1 cellular context compared by ENCODE assay signal in genomic region chr6:33073431-33073871, GRCh38.
TF ChIP-seq lines count a peak whose summit lies in the region.

HLA-DPA1 (minus strand) TSS chr6:33073649.

TF ChIP-seq in GM12878, 131 proteins besides CTCF, POLR2A, EP300 and RAD21 (continued from another document and continues in another):
- TF ChIP-seq HSF1 (IDR thresholded peaks at IDR 0.05; ENCODE audit: low read depth, low read length) = no peak
- no peak for TF ChIP-seq TBL1XR1 (IDR thresholded peaks at IDR 0.05; ENCODE audit: low read depth, low read length)
- peak; percentile 73 to 83 for TF ChIP-seq BHLHE40 (IDR thresholded peaks at IDR 0.05; ENCODE audit: borderline replicate concordance in 1 of 2, low read depth in 2 of 2, low read length in 1 of 2)
- no peak for TF ChIP-seq MEF2B (IDR thresholded peaks at IDR 0.05; ENCODE audit: partially characterized antibody, poor library complexity, severe bottlenecking)
- TF ChIP-seq GATAD2B (conservative IDR thresholded peaks at IDR 0.05; ENCODE audit: low read depth) = no peak
- no peak for TF ChIP-seq IRF5 (IDR thresholded peaks at IDR 0.05; ENCODE audit: borderline replicate concordance)
- TF ChIP-seq ELK1 (IDR thresholded peaks at IDR 0.05; ENCODE audit: low read depth, low read length) = no peak
- no peak for TF ChIP-seq ZNF274 (IDR thresholded peaks at IDR 0.05; ENCODE audit: insufficient read depth, insufficient read length)
- no peak for TF ChIP-seq ZSCAN29 (IDR thresholded peaks at IDR 0.05)
- TF ChIP-seq GABPA (IDR thresholded peaks at IDR 0.05; ENCODE audit: low read depth) = peak; percentile 17; the same call in 1 of the 2 replicates
- peak; percentile 32; the same call in 1 of the 2 replicates for TF ChIP-seq TCF7 (IDR thresholded peaks at IDR 0.05; ENCODE audit: borderline replicate concordance)
- TF ChIP-seq BRCA1 (IDR thresholded peaks at IDR 0.05; ENCODE audit: low read depth, low read length) = no peak
- no peak for TF ChIP-seq ZNF384 (IDR thresholded peaks at IDR 0.05; ENCODE audit: borderline replicate concordance, low read depth, low read length)
- TF ChIP-seq SUZ12 (IDR thresholded peaks at IDR 0.05; ENCODE audit: unreplicated experiment) = no peak
- no peak for TF ChIP-seq PAX8 (IDR thresholded peaks at IDR 0.05)
- TF ChIP-seq HDGF (IDR thresholded peaks at IDR 0.05) = 0 out of 2 replicates have a peak, but pooled peaks have one; percentile 57
- TF ChIP-seq NBN (IDR thresholded peaks at IDR 0.05) = peak; percentile 92
- 0 out of 3 replicates have a peak, but pooled peaks of 1 of the 2 experiments have one; percentile 33 for TF ChIP-seq EGR1 (IDR thresholded peaks at IDR 0.05; ENCODE audit: borderline replicate concordance in 1 of 2, low read depth in 2 of 2, low read length in 2 of 2)
- peak; percentile 65; the same call in 1 of the 2 replicates for TF ChIP-seq TCF3 (IDR thresholded peaks at IDR 0.05; ENCODE audit: borderline replicate concordance, insufficient read depth, low read depth, low read length)
- no peak for TF ChIP-seq SREBF2 (IDR thresholded peaks at IDR 0.05; ENCODE audit: low read length)
- TF ChIP-seq ATF2 (IDR thresholded peaks at IDR 0.05; ENCODE audit: low read length) = peak; percentile 26; the same call in 1 of the 2 replicates
- TF ChIP-seq YY1 (IDR thresholded peaks at IDR 0.05; ENCODE audit: low read depth, low read length) = peak; percentile 80
- TF ChIP-seq ZBTB33 (IDR thresholded peaks at IDR 0.05) = no peak
- peak; percentile 99 for TF ChIP-seq CREB1 (IDR thresholded peaks at IDR 0.05; ENCODE audit: low read depth)
- TF ChIP-seq CREM (IDR thresholded peaks at IDR 0.05; ENCODE audit: low read depth) = peak; percentile 96
- no peak for TF ChIP-seq CUX1 (IDR thresholded peaks at IDR 0.05; ENCODE audit: insufficient replicate concordance, low read depth, low read length)
- no peak for TF ChIP-seq E4F1 (IDR thresholded peaks at IDR 0.05; ENCODE audit: borderline replicate concordance, partially characterized antibody)
- TF ChIP-seq SUPT20H (IDR thresholded peaks at IDR 0.05; ENCODE audit: borderline replicate concordance, control insufficient read depth, low read depth, low read length) = no peak
- TF ChIP-seq ZNF622 (IDR thresholded peaks at IDR 0.05) = no peak
- TF ChIP-seq CEBPB (IDR thresholded peaks at IDR 0.05; ENCODE audit: borderline replicate concordance in 1 of 2, low read depth in 2 of 2, low read length in 2 of 2) = peak in 1 of 2 experiments; percentile 95; a peak in 1 of 4 replicates
- no peak for TF ChIP-seq CBX3 (IDR thresholded peaks at IDR 0.05; ENCODE audit: borderline replicate concordance, low read depth)
- no peak for TF ChIP-seq ZBTB4 (CRISPR knock-in tag; IDR thresholded peaks at IDR 0.05)
- TF ChIP-seq NR2C2 (IDR thresholded peaks at IDR 0.05; ENCODE audit: borderline replicate concordance, control insufficient read depth, insufficient read length, low read depth) = no peak
- TF ChIP-seq NKRF (conservative IDR thresholded peaks at IDR 0.05) = peak; percentile 43; the same call in 1 of the 2 replicates
- TF ChIP-seq STAT1 (conservative IDR thresholded peaks at IDR 0.05) = 0 out of 2 replicates have a peak, but pooled peaks have one; percentile 43
- TF ChIP-seq RCOR1 (conservative IDR thresholded peaks at IDR 0.05; ENCODE audit: low read depth, low read length) = no peak
- peak; percentile 79 for TF ChIP-seq LARP7 (IDR thresholded peaks at IDR 0.05)
- 0 out of 2 replicates have a peak, but pooled peaks have one; percentile 11 for TF ChIP-seq FOXM1 (IDR thresholded peaks at IDR 0.05; ENCODE audit: low read depth, low read length)
- TF ChIP-seq ZNF217 (IDR thresholded peaks at IDR 0.05) = no peak
